In genomic region chr1:70436617-70437236, GRCh38 we compare ENCODE assay signal across 12 cellular contexts. TPM values are rescaled to one million over a fixed set of nuclear protein-coding genes. Genes with fewer than 3 reads are reported as not detected.
A peak's percentile ranks its signal among the peaks of the same experiment; 100 is the strongest.
DNase-seq lines count a peak whose midpoint lies in the region; ATAC-seq and TF ChIP-seq lines count a peak whose summit lies in the region.
"Had no signal": no experiment of that assay in that cellular context is flagged by ENCODE, and none has a peak within 500 bp of the region (broad histone marks: within the 10 kb centered on the region; RNA-seq: fewer than 3 reads in every experiment).

No MANE protein-coding gene starts in this region.

- no peaks in the 10 kb centered on the region for H3K9me3 Mint-ChIP-seq in natural killer cell treated with Interleukin-12 subunit alpha and Interleukin-12 subunit beta and Interleukin-15 and Interleukin-18, amount 100 ng/mL, for 72 hours

- no peaks in the 10 kb centered on the region for H3K4me1 Mint-ChIP-seq in natural killer cell treated with Interleukin-12 subunit alpha and Interleukin-12 subunit beta and Interleukin-15 and Interleukin-18, amount 100 ng/mL, for 72 hours (ENCODE audit: low read depth in 2 of 2)

- H3K27me3 ChIP-seq in SK-N-SH (ENCODE audit: insufficient read depth) (no peaks in the 10 kb centered on the region), smooth muscle cell (ENCODE audit: low read depth) (no peaks in the 10 kb centered on the region)

- no peaks in the 10 kb centered on the region for H3K4me1 ChIP-seq in SK-N-SH (ENCODE audit: control insufficient read depth in 1 of 2, insufficient read depth in 2 of 2, low read depth in 1 of 2, low read length in 1 of 2)
- no peaks in the 10 kb centered on the region for H3K4me1 ChIP-seq in smooth muscle cell (ENCODE audit: low read depth)

- H2AFZ ChIP-seq in SK-N-SH (ENCODE audit: low read depth), result no peak overlapping the region
- H2AFZ ChIP-seq in smooth muscle cell (ENCODE audit: low read depth), result no peak overlapping the region

- no peak for ATAC-seq in HG03108 (IDR thresholded peaks at IDR 0.05; ENCODE audit: unreplicated experiment)
- ATAC-seq in natural killer cell treated with Interleukin-12 subunit alpha and Interleukin-12 subunit beta and Interleukin-15 and Interleukin-18, amount 100 ng/mL, for 72 hours, result no peak

- H3K4me3 ChIP-seq in SK-N-SH (ENCODE audit: low read depth in 2 of 2, low read length in 1 of 2) (no peak overlapping the region), fibroblast of pulmonary artery (replicated peaks; ENCODE audit: low read depth, low read length) (no peak overlapping the region), smooth muscle cell (no peak overlapping the region)

- H3K36me3 ChIP-seq in SK-N-SH (replicated peaks in 1 of 2; ENCODE audit: control insufficient read depth in 1 of 2, insufficient read depth in 2 of 2, low read length in 1 of 2) (peaks cover 2 to 6% of the 10 kb centered on the region in 2 experiments), smooth muscle cell (ENCODE audit: low read depth) (peaks cover 5% of the 10 kb centered on the region)

- 87% methylated on average over 5 of the region's 5 CpGs for WGBS in SK-N-SH (ENCODE audit: low lambda C conversion rate)
- WGBS in smooth muscle cell (ENCODE audit: low lambda C conversion rate), result 76% methylated on average over 5 of the region's 5 CpGs

- CTCF ChIA-PET in SK-N-SH (lab: Yijun Ruan, JAX), result interaction anchor here (0.6 to 1.2 kb wide), 5 partner anchors 12 to 70 kb away, joined by 3 to 4 read pairs (median 3); no protein-coding TSS in a partner anchor

- TF ChIP-seq CTCF in SK-N-SH (IDR thresholded peaks at IDR 0.05) (peak; percentile 65), fibroblast of pulmonary artery (IDR thresholded peaks at IDR 0.05; ENCODE audit: low read length, missing control alignments) (peak; percentile 21), smooth muscle cell (IDR thresholded peaks at IDR 0.05; ENCODE audit: borderline replicate concordance, insufficient read depth, poor library complexity, severe bottlenecking) (peak; percentile 22)

- H4K20me1 ChIP-seq in SK-N-SH (ENCODE audit: insufficient read depth), result no peaks in the 10 kb centered on the region
- H4K20me1 ChIP-seq in smooth muscle cell (ENCODE audit: low read depth), result no peaks in the 10 kb centered on the region

- POLR2A ChIA-PET in SK-N-SH (lab: Yijun Ruan, JAX), result no interaction called here

- no peaks in the 10 kb centered on the region for H3K9me2 ChIP-seq in SK-N-SH

- peaks cover 6% of the 10 kb centered on the region for H3K36me3 Mint-ChIP-seq in natural killer cell treated with Interleukin-12 subunit alpha and Interleukin-12 subunit beta and Interleukin-15 and Interleukin-18, amount 100 ng/mL, for 72 hours

- H3K79me2 ChIP-seq in SK-N-SH (ENCODE audit: insufficient read depth) (no peaks in the 10 kb centered on the region), smooth muscle cell (ENCODE audit: low read depth) (no peaks in the 10 kb centered on the region)

- no peak for TF ChIP-seq EP300 in SK-N-SH (IDR thresholded peaks at IDR 0.05; ENCODE audit: borderline replicate concordance in 1 of 2, low read depth in 1 of 2, low read length in 1 of 2)

- no peak overlapping the region for H3K4me3 Mint-ChIP-seq in natural killer cell treated with Interleukin-12 subunit alpha and Interleukin-12 subunit beta and Interleukin-15 and Interleukin-18, amount 100 ng/mL, for 72 hours

- H3K27ac ChIP-seq in SK-N-SH (ENCODE audit: low read depth in 2 of 2, low read length in 1 of 2) (no peak overlapping the region), smooth muscle cell (ENCODE audit: low read depth) (no peak overlapping the region)

- H3K9ac ChIP-seq in SK-N-SH (no peak overlapping the region), smooth muscle cell (ENCODE audit: low read depth) (no peak overlapping the region)

- peak; percentile 80 for TF ChIP-seq RAD21 in SK-N-SH (IDR thresholded peaks at IDR 0.05; ENCODE audit: low read length)

- H3K27ac Mint-ChIP-seq in natural killer cell treated with Interleukin-12 subunit alpha and Interleukin-12 subunit beta and Interleukin-15 and Interleukin-18, amount 100 ng/mL, for 72 hours, result no peak overlapping the region

- peak; percentile 32 for DNase-seq in NCI-H1092 treated with DMSO at 0.1 percent for 48 hours (lab: John Stamatoyannopoulos, UW)
- no peak for DNase-seq in NCI-H1092 (lab: John Stamatoyannopoulos, UW)
- DNase-seq in SK-N-SH, result no peak
- peak; percentile 23 for DNase-seq in fibroblast of pulmonary artery (ENCODE audit: low read depth)
- no peak for DNase-seq in smooth muscle cell (lab: John Stamatoyannopoulos, UW; ENCODE audit: unreplicated experiment)
- DNase-seq in natural killer cell treated with Interleukin-12 subunit alpha and Interleukin-12 subunit beta and Interleukin-15 and Interleukin-18, amount 100 ng/mL, for 72 hours (ENCODE audit: low spot score), result no peak
- DNase-seq in cortex of kidney (lab: John Stamatoyannopoulos, UW), result no peak
- DNase-seq: activated effector memory CD4-positive, alpha-beta T cell treated with Interleukin-2 at 50 U/mL for 16 hours; midbrain; NCI-H526 treated with DMSO at 0.1 percent for 48 hours; stimulated activated CD4-positive, alpha-beta T cell treated with anti-CD3 and anti-CD28 coated beads, Interleukin-1b, Interleukin-23, amount 100 ng/mL, for 48 hours had no signal

- no peaks in the 10 kb centered on the region for H3F3A ChIP-seq in SK-N-SH (replicated peaks; ENCODE audit: insufficient read depth)
- no peaks in the 10 kb centered on the region for H3F3A ChIP-seq in smooth muscle cell (ENCODE audit: low read depth)

- H3K9me3 ChIP-seq in SK-N-SH (no peaks in the 10 kb centered on the region), smooth muscle cell (replicated peaks; ENCODE audit: low read depth) (no peaks in the 10 kb centered on the region)

- H3K4me2 ChIP-seq in SK-N-SH (no peak overlapping the region), smooth muscle cell (no peak overlapping the region)

- H3K27me3 Mint-ChIP-seq in natural killer cell treated with Interleukin-12 subunit alpha and Interleukin-12 subunit beta and Interleukin-15 and Interleukin-18, amount 100 ng/mL, for 72 hours, result no peaks in the 10 kb centered on the region

TF ChIP-seq in SK-N-SH, 30 proteins besides CTCF, POLR2A, EP300 and RAD21:
- no peak for TF ChIP-seq PBX3 (IDR thresholded peaks at IDR 0.05)
- TF ChIP-seq SMC3 (IDR thresholded peaks at IDR 0.05; ENCODE audit: low read depth, low read length), result peak; percentile 68

RNA-seq across cellular contexts. Expression of gene CTH, which starts 25.7 kb away (rescaled TPM):
- polyA plus RNA-seq in SK-N-SH (2012; rRNA removed) (3.9 and 4.2 TPM in 2 replicates), smooth muscle cell (11.9 and 13.1 TPM in 2 replicates)
- 3.9 and 4.1 TPM in 2 replicates for polyA plus RNA-seq in SK-N-SH (2012; cell fraction: cytosol; rRNA removed)
- polyA plus RNA-seq in SK-N-SH (2012; cell fraction: nucleus; rRNA removed), result 2.1 and 5.5 TPM in 2 replicates
- 6.5 and 12.8 TPM in 2 replicates for total RNA-seq in smooth muscle cell
- 1 to 10 TPM; 5.3 to 8.8 TPM for total RNA-seq in natural killer cell treated with Interleukin-12 subunit alpha and Interleukin-12 subunit beta and Interleukin-15 and Interleukin-18, amount 100 ng/mL, for 72 hours

Comparison
In these comparisons a context has a peak if more than half of its experiments do, and no peak if none do; other contexts are left out.
1. DNase-seq: peak in NCI-H1092 treated with DMSO at 0.1 percent for 48 hours (single experiment) and fibroblast of pulmonary artery (single experiment); none in NCI-H1092 (single experiment), SK-N-SH (single experiment), smooth muscle cell (single experiment), natural killer cell treated with Interleukin-12 subunit alpha and Interleukin-12 subunit beta and Interleukin-15 and Interleukin-18, amount 100 ng/mL, for 72 hours (single experiment) and cortex of kidney (single experiment).
2. Peak in every context shown above with its lines, with median percentiles within 50 percentile points of each other: CTCF ChIP-seq.